ENCODE assay signal across 1 cellular context in genomic region chr16:79547085-79547484, GRCh38.
TF ChIP-seq lines count a peak whose summit lies in the region.

No MANE protein-coding gene starts in this region.

TF ChIP-seq in HepG2, 621 proteins besides CTCF, POLR2A, EP300 and RAD21 (continued from another document):
- TF ChIP-seq TRIM22 (IDR thresholded peaks at IDR 0.05) (0 out of 2 replicates have a peak, but pooled peaks have one; percentile 57), RAD51 (IDR thresholded peaks at IDR 0.05; ENCODE audit: borderline replicate concordance) (peak; percentile 34; the same call in 1 of the 2 replicates), NBN (conservative IDR thresholded peaks at IDR 0.05) (0 out of 2 replicates have a peak, but pooled peaks have one; percentile 65), PLRG1 (conservative IDR thresholded peaks at IDR 0.05) (0 out of 2 replicates have a peak, but pooled peaks have one; percentile 24)
